Comparison of ENCODE assay signal across 20 cellular contexts in the genomic region with DNA sequence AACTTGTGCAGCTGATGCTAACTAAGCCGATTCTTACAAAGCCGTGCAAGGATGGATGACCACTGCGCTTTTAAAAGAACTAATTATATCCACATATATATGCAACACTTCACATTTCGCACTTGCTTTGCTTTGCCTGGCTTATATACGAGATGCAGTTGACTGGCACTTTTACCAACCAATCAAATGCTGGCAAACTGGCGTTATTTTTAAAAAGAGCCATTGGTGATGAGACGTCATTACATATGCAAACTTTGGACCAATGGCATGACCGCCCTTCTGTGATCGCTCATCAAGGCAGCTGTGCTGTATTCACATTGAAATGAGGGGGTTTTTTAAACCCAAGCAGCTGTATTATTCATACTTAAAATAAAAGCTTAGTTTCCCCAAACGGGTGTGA.
"Had no signal": no experiment of that assay in that cellular context is flagged by ENCODE, and none has a peak within 500 bp of the region (broad histone marks: within the 10 kb centered on the region; RNA-seq: fewer than 3 reads in every experiment).

No MANE protein-coding gene starts in this region.

- H3K4me2 ChIP-seq: neural progenitor cell had no signal

- H3K27ac Mint-ChIP-seq: endodermal cell, mesothelial cell of epicardium, natural killer cell had no signal

- DNase-seq: effector CD4-positive, alpha-beta T cell; endodermal cell; erythroblast; foreskin keratinocyte; kidney glomerular epithelial cell; natural killer cell; nucleus accumbens; ovary; small intestine; stimulated activated CD4-positive, alpha-beta T cell treated with anti-CD3 and anti-CD28 coated beads, Interleukin-12 subunit alpha, Interleukin-12 subunit beta, amount 100 ng/mL, for 4 hours; stimulated activated naive CD4-positive, alpha-beta T cell; stomach; substantia nigra; trophoblast cell had no signal

- H3K36me3 ChIP-seq: neural progenitor cell, ovary, right atrium auricular region, stomach had no signal

- H3K36me3 Mint-ChIP-seq: mesothelial cell of epicardium, natural killer cell, neural progenitor cell had no signal

- H3K27me3 ChIP-seq: foreskin keratinocyte, neural progenitor cell, ovary, right atrium auricular region, stomach had no signal

- H3K4me1 ChIP-seq: foreskin keratinocyte, neural progenitor cell, right atrium auricular region, stomach had no signal

- H3K9me3 ChIP-seq: ovary, right atrium auricular region had no signal

- H3K9ac ChIP-seq: neural progenitor cell had no signal

- H3K4me1 Mint-ChIP-seq: endodermal cell, natural killer cell had no signal

- H3K27ac ChIP-seq: coronary artery, foreskin keratinocyte, neural progenitor cell, ovary, right atrium auricular region, stomach had no signal

- H2AFZ ChIP-seq: neural progenitor cell had no signal

- FAIRE-seq: endothelial cell of umbilical vein, islet of Langerhans, small intestine had no signal

- H3K4me3 Mint-ChIP-seq: endodermal cell, mesothelial cell of epicardium, natural killer cell, neural progenitor cell had no signal

- H3K9me3 Mint-ChIP-seq: endodermal cell, mesothelial cell of epicardium, neural progenitor cell had no signal

- H3K4me3 ChIP-seq: coronary artery, neural progenitor cell, ovary, right atrium auricular region, stomach had no signal
